In genomic region chr3:151796105-151796705, GRCh38 we compare ENCODE assay signal across 1 cellular context.
TF ChIP-seq lines count a peak whose summit lies in the region.

No MANE protein-coding gene starts in this region.

TF ChIP-seq in HepG2, 621 proteins besides CTCF, POLR2A, EP300 and RAD21 (continued from another document):
- TF ChIP-seq ZNF414 (CRISPR knock-in tag; IDR thresholded peaks at IDR 0.05): no peak
- TF ChIP-seq MATR3 (CRISPR knock-in tag; IDR thresholded peaks at IDR 0.05): no peak
TF ChIP-seq in HepG2: peak in this region for 2.
